In the genomic region with DNA sequence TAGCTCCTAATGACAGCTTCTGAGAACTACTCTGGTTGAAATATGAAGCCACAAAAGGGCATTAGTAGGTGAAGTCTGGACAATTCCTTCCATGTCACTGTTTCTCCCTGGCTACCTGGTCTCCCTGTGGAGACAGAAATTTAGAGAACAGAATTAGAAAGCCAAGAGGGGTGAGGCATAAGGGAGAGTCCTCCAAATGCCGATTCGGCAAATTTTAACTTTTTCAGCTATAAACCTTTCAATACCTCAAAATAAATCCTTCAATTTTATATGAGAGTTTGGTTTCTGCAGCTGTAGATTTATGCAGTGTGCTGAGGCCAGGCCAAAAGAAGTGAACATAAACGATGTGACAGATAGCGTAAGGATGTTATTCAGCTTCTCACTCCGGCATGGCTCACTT, we compare ENCODE assay signal across 24 cellular contexts.
A peak's percentile ranks its signal among the peaks of the same experiment; 100 is the strongest.
DNase-seq lines count a peak whose midpoint lies in the region; ATAC-seq, FAIRE-seq and TF ChIP-seq lines count a peak whose summit lies in the region.
"Had no signal": no experiment of that assay in that cellular context is flagged by ENCODE, and none has a peak within 500 bp of the region (broad histone marks: within the 10 kb centered on the region; RNA-seq: fewer than 3 reads in every experiment).

No MANE protein-coding gene starts in this region.

- H3K36me3 ChIP-seq in HepG2 (replicated peaks in 1 of 2; ENCODE audit: control insufficient read depth in 1 of 2, insufficient read depth in 2 of 2, low read length in 2 of 2) (no peaks in the 10 kb centered on the region), right lobe of liver (no peaks in the 10 kb centered on the region), GM12878 (ENCODE audit: control insufficient read depth in 2 of 2, insufficient read depth in 2 of 2, low read length in 1 of 2) (no peaks in the 10 kb centered on the region), body of pancreas (replicated peaks in 1 of 2; ENCODE audit: insufficient read depth in 1 of 2, low read depth in 2 of 2) (no peaks in the 10 kb centered on the region)
- H3K36me3 ChIP-seq: BE2C, BLaER1 had no signal

- POLR2A ChIA-PET in HepG2 (lab: Yijun Ruan, JAX) (no interaction called here), GM12878 (lab: Charles Lee) (no interaction called here)

- 66% methylated on average over 5 of the region's 5 CpGs for WGBS in HepG2 (ENCODE audit: low lambda C conversion rate)
- whole genome bisulfite sequencing in right lobe of liver (ENCODE audit: insufficient coverage, low coverage, low lambda C conversion rate, missing lambda C conversion rate) = 82% methylated on average over 5 of the region's 5 CpGs
- WGBS in GM12878 (ENCODE audit: insufficient coverage, insufficient replicate concordance, low lambda C conversion rate, missing lambda C conversion rate) = 41% methylated on average over 5 of the region's 5 CpGs
- WGBS in body of pancreas, 2 donors = 89 to 93% methylated on average over 5 of the region's 5 CpGs

- H4K20me1 ChIP-seq in HepG2 (ENCODE audit: insufficient read depth, low read length) = no peaks in the 10 kb centered on the region
- no peaks in the 10 kb centered on the region for H4K20me1 ChIP-seq in GM12878 (ENCODE audit: control insufficient read depth, insufficient read depth)
- H4K20me1 ChIP-seq: BLaER1 had no signal

- TF ChIP-seq CTCF in HepG2 (CRISPR knock-in tag; IDR thresholded peaks at IDR 0.05) (no peak), right lobe of liver (IDR thresholded peaks at IDR 0.05) (no peak), GM12878 (IDR thresholded peaks at IDR 0.05 in 2 of 3, conservative IDR thresholded peaks at IDR 0.05 in 1 of 3; ENCODE audit: control insufficient read depth in 2 of 3, extremely low read depth in 1 of 3, insufficient read depth in 1 of 3, low read depth in 3 of 3, low read length in 3 of 3) (no peak), body of pancreas (IDR thresholded peaks at IDR 0.05) (no peak)

- CTCF ChIA-PET in HepG2 (lab: Yijun Ruan, JAX; ENCODE audit: low intra/inter-chr PET ratio, low total read pairs) (no interaction called here), GM12878 (lab: Yijun Ruan, JAX) (interaction anchor here (0.8 kb wide), 1 partner anchor 157 kb away, joined by 4 read pairs; no protein-coding TSS in a partner anchor)

- in situ Hi-C loops in HepG2 (cut with HindIII; ENCODE audit: extremely low pct_ligation_motif_present, low pct_unique_long_range_greater_than_20kb) = no loop called here
- in situ Hi-C loops in GM12878 (cut with MboI) = no loop called here
- in situ Hi-C loops in G401 (cut with HindIII; ENCODE audit: low sequenced_read_pairs) = no loop called here

- TF ChIP-seq POLR2A in HepG2 (IDR thresholded peaks at IDR 0.05; ENCODE audit: insufficient read depth in 1 of 2, low read depth in 2 of 2, low read length in 2 of 2) = no peak
- no peak for TF ChIP-seq POLR2A in right lobe of liver (IDR thresholded peaks at IDR 0.05)
- TF ChIP-seq POLR2A in GM12878 (IDR thresholded peaks at IDR 0.05; ENCODE audit: low read depth, low read length) = no peak
- no peak for TF ChIP-seq POLR2A in body of pancreas (IDR thresholded peaks at IDR 0.05)

- no peak for DNase-seq in HepG2 (ENCODE audit: low spot score)
- DNase-seq in right lobe of liver = no peak
- no peak for DNase-seq in GM12878 (ENCODE audit: low read depth, low spot score)
- DNase-seq in urothelium cell line (ENCODE audit: low spot score) = no peak
- no peak for DNase-seq in body of pancreas
- no peak for DNase-seq in G401 (ENCODE audit: low spot score)
- DNase-seq: ACHN; BE2C; C1 segment of cervical spinal cord; CD4-positive, alpha-beta memory T cell; CD4-positive, CD25-positive, alpha-beta regulatory T cell; CD8-positive, alpha-beta memory T cell; COR-L47; DMS 273 treated with DMSO at 0.1 percent for 48 hours; DMS153; DMS53; DMS79; DND-41; EL; GF-D8 had no signal

- ATAC-seq in HepG2 (no peak), right lobe of liver (no peak), GM12878 (no peak), body of pancreas (no peak)

- H2AFZ ChIP-seq in HepG2 (ENCODE audit: low read length) (no peak overlapping the region), GM12878 (ENCODE audit: control insufficient read depth, low read depth, low read length) (peak overlapping the region; percentile 7; the same call in 1 of the 2 replicates)

- SMC1A ChIA-PET in GM12878 (lab: Charles Lee; ENCODE audit: uncharacterized antibody, unreplicated experiment) = interaction anchor here (0.7 to 1.5 kb wide), 6 partner anchors 9 to 445 kb away, joined by 3 to 6 read pairs (median 4); no protein-coding TSS in a partner anchor

- TF ChIP-seq EP300 in HepG2 (IDR thresholded peaks at IDR 0.05; ENCODE audit: low read depth in 2 of 2, low read length in 2 of 2) (no peak), HepG2 (CRISPR knock-in tag; IDR thresholded peaks at IDR 0.05; ENCODE audit: borderline replicate concordance) (no peak), GM12878 (IDR thresholded peaks at IDR 0.05; ENCODE audit: borderline replicate concordance in 1 of 2, control insufficient read depth in 1 of 2, low read depth in 2 of 2, low read length in 2 of 2) (no peak)

- RAD21 ChIA-PET in GM12878 (lab: Charles Lee; ENCODE audit: unreplicated experiment) = no interaction called here

- FAIRE-seq in HepG2 (lab: Jason Lieb, UNC) (no peak), GM12878 (lab: Jason Lieb, UNC) (no peak), urothelium cell line (lab: Jason Lieb, UNC) (peak; percentile 40)
- FAIRE-seq: G401.6, GM18507 had no signal

- H3K4me1 ChIP-seq in HepG2 (ENCODE audit: insufficient read depth, low read length) = no peaks in the 10 kb centered on the region
- H3K4me1 ChIP-seq in right lobe of liver = no peaks in the 10 kb centered on the region
- H3K4me1 ChIP-seq in GM12878 (ENCODE audit: control insufficient read depth, insufficient read depth, low read length) = no peaks in the 10 kb centered on the region
- H3K4me1 ChIP-seq in body of pancreas = no peaks in the 10 kb centered on the region
- H3K4me1 ChIP-seq: BLaER1 had no signal

- intact Hi-C loops in HepG2 (cut with micrococcal nuclease; ENCODE audit: unreplicated experiment) = no loop called here
- intact Hi-C loops in right lobe of liver (cut with DNase I) = no loop called here
- intact Hi-C loops in GM12878 (cut with micrococcal nuclease; ENCODE audit: unreplicated experiment) = no loop called here
- intact Hi-C loops in body of pancreas (cut with DNase I) = no loop called here

- TF ChIP-seq RAD21 in HepG2 (CRISPR knock-in tag; IDR thresholded peaks at IDR 0.05) = no peak
- no peak for TF ChIP-seq RAD21 in GM12878 (IDR thresholded peaks at IDR 0.05; ENCODE audit: insufficient read depth, low read depth, low read length)

- no peaks in the 10 kb centered on the region for H3K9me3 ChIP-seq in HepG2 (ENCODE audit: low read length)
- no peaks in the 10 kb centered on the region for H3K9me3 ChIP-seq in right lobe of liver
- no peaks in the 10 kb centered on the region for H3K9me3 ChIP-seq in GM12878 (replicated peaks; ENCODE audit: control insufficient read depth, insufficient read depth, low read length)
- H3K9me3 ChIP-seq in body of pancreas = no peaks in the 10 kb centered on the region
- H3K9me3 ChIP-seq: BE2C, BLaER1 had no signal

- H3K4me3 ChIP-seq in HepG2 (replicated peaks in 1 of 3; ENCODE audit: insufficient read depth in 1 of 3, low read depth in 2 of 3, low read length in 3 of 3) = no peak overlapping the region
- no peak overlapping the region for H3K4me3 ChIP-seq in right lobe of liver
- no peak overlapping the region for H3K4me3 ChIP-seq in GM12878
- no peak overlapping the region for H3K4me3 ChIP-seq in body of pancreas
- H3K4me3 ChIP-seq: BLaER1 had no signal

- no peak overlapping the region for H3K9ac ChIP-seq in HepG2 (ENCODE audit: insufficient read depth, low read depth, low read length)
- no peak overlapping the region for H3K9ac ChIP-seq in GM12878 (ENCODE audit: control insufficient read depth, insufficient read depth, low read length)
- H3K9ac ChIP-seq: BLaER1 had no signal

- BruUV-seq in HepG2 (replicated peaks; lab: Mats Ljungman, UMichigan) (no TSS peak), GM12878 (replicated peaks; lab: Mats Ljungman, UMichigan) (no TSS peak)

- H3K27ac ChIP-seq in HepG2 (ENCODE audit: extremely low read length, insufficient read depth, low read length) = no peak overlapping the region
- no peak overlapping the region for H3K27ac ChIP-seq in right lobe of liver
- no peak overlapping the region for H3K27ac ChIP-seq in GM12878 (ENCODE audit: control insufficient read depth, insufficient read depth)
- H3K27ac ChIP-seq in body of pancreas = no peak overlapping the region
- H3K27ac ChIP-seq: 22Rv1, BLaER1 had no signal

- H3K27me3 ChIP-seq in HepG2 (ENCODE audit: control insufficient read depth in 1 of 2, insufficient read depth in 2 of 2, low read length in 2 of 2) (no peaks in the 10 kb centered on the region), right lobe of liver (no peaks in the 10 kb centered on the region), GM12878 (replicated peaks in 1 of 2; ENCODE audit: control insufficient read depth in 2 of 2, insufficient read depth in 2 of 2, low read length in 1 of 2) (no peaks in the 10 kb centered on the region), body of pancreas (no peaks in the 10 kb centered on the region)
- H3K27me3 ChIP-seq: BE2C, BLaER1 had no signal

- H3K4me2 ChIP-seq in HepG2 (ENCODE audit: low read depth, low read length) (no peak overlapping the region), GM12878 (ENCODE audit: control insufficient read depth, insufficient read depth) (no peak overlapping the region)
- H3K4me2 ChIP-seq: BLaER1 had no signal

- H3K79me2 ChIP-seq in HepG2 (ENCODE audit: insufficient read depth, low read length) (no peaks in the 10 kb centered on the region), GM12878 (ENCODE audit: control insufficient read depth, insufficient read depth, low read length) (no peaks in the 10 kb centered on the region)

TF ChIP-seq in HepG2, 621 proteins besides CTCF, POLR2A, EP300 and RAD21:
- TF ChIP-seq ZNF747 (CRISPR knock-in tag; IDR thresholded peaks at IDR 0.05; ENCODE audit: borderline replicate concordance) = no peak
- TF ChIP-seq MAFK (conservative IDR thresholded peaks at IDR 0.05 in 1 of 2, IDR thresholded peaks at IDR 0.05 in 1 of 2; ENCODE audit: low read length in 2 of 2) = peak; percentile 92 to 97
- peak; percentile 95 for TF ChIP-seq MAFF (IDR thresholded peaks at IDR 0.05; ENCODE audit: low read depth, low read length)
- TF ChIP-seq ZNF296 (CRISPR knock-in tag; conservative IDR thresholded peaks at IDR 0.05) = no peak
- no peak for TF ChIP-seq SATB2 (CRISPR knock-in tag; IDR thresholded peaks at IDR 0.05)

TF ChIP-seq in GM12878, 131 proteins besides CTCF, POLR2A, EP300 and RAD21 (continues in another document):
- TF ChIP-seq MXI1 (IDR thresholded peaks at IDR 0.05; ENCODE audit: low read depth, low read length) (no peak), FOXM1 (IDR thresholded peaks at IDR 0.05; ENCODE audit: low read depth, low read length) (no peak), YY1 (IDR thresholded peaks at IDR 0.05; ENCODE audit: low read depth, low read length) (no peak)
